1 cellular context compared by ENCODE assay signal in genomic region chr12:19144287-19144686, GRCh38.
TF ChIP-seq lines count a peak whose summit lies in the region.

No MANE protein-coding gene starts in this region.

TF ChIP-seq in HEK293T, 16 proteins besides CTCF, POLR2A, EP300 and RAD21 (continued from another document):
- no peak for TF ChIP-seq PKNOX1 (IDR thresholded peaks at IDR 0.05)
- TF ChIP-seq LEF1 (IDR thresholded peaks at IDR 0.05; ENCODE audit: borderline replicate concordance), result no peak
- TF ChIP-seq TARDBP (IDR thresholded peaks at IDR 0.05), result no peak
- no peak for TF ChIP-seq FOXA1 (IDR thresholded peaks at IDR 0.05)
